ENCODE assay signal across 16 cellular contexts in genomic region chr20:36742558-36742957, GRCh38. TPM values are rescaled to one million over a fixed set of nuclear protein-coding genes. Genes with fewer than 3 reads are reported as not detected.
DNase-seq lines count a peak whose midpoint lies in the region; ATAC-seq and TF ChIP-seq lines count a peak whose summit lies in the region.
"Had no signal": no experiment of that assay in that cellular context is flagged by ENCODE, and none has a peak within 500 bp of the region (broad histone marks: within the 10 kb centered on the region; RNA-seq: fewer than 3 reads in every experiment).

No MANE protein-coding gene starts in this region.

- no peak overlapping the region for H3K9ac ChIP-seq in Karpas-422 (ENCODE audit: low read length)
- H3K9ac ChIP-seq: BLaER1 had no signal

- no peaks in the 10 kb centered on the region for H3K9me3 Mint-ChIP-seq in stimulated activated memory B cell treated with anti-CD40 and anti-IgM and Interleukin-4, amounts not matched to agents 10 μg/mL and 1 μg/mL and 100 μg/mL, for 72 hours
- peaks cover 0 to 2% (median 0%) of the 10 kb centered on the region in 7 donors for H3K9me3 Mint-ChIP-seq in CD14-positive monocyte
- H3K9me3 Mint-ChIP-seq: CD8-positive, alpha-beta T cell had no signal

- intact Hi-C loops in heart right ventricle (cut with DNase I): loop anchor here in 1 of 10 donors (10.0 kb wide), 1 partner anchor 278 kb away; no protein-coding TSS in a partner anchor
- intact Hi-C loops in cardiac septum (cut with DNase I): no loop called here
- intact Hi-C loops in CD14-positive monocyte (cut with micrococcal nuclease): no loop called here

- no peaks in the 10 kb centered on the region for H3K9me3 ChIP-seq in heart right ventricle
- no peaks in the 10 kb centered on the region for H3K9me3 ChIP-seq in Karpas-422 (ENCODE audit: low read length)
- H3K9me3 ChIP-seq in osteoblast (ENCODE audit: low read depth, low read length): no peaks in the 10 kb centered on the region
- H3K9me3 ChIP-seq: BLaER1 had no signal

- H3K79me2 ChIP-seq in Karpas-422 (ENCODE audit: low read length) (peaks cover 56% of the 10 kb centered on the region), osteoblast (ENCODE audit: insufficient read depth, low read length) (peaks cover 15% of the 10 kb centered on the region)

- TF ChIP-seq CTCF in heart right ventricle (IDR thresholded peaks at IDR 0.05): no peak
- no peak for TF ChIP-seq CTCF in osteoblast (IDR thresholded peaks at IDR 0.05; ENCODE audit: extremely low read depth, low read depth, low read length)
- no peak for TF ChIP-seq CTCF in CD14-positive monocyte (IDR thresholded peaks at IDR 0.05)

- no peaks in the 10 kb centered on the region for H3K27me3 Mint-ChIP-seq in stimulated activated memory B cell treated with anti-CD40 and anti-IgM and Interleukin-4, amounts not matched to agents 10 μg/mL and 1 μg/mL and 100 μg/mL, for 72 hours
- peaks cover 2 to 7% (median 7%) of the 10 kb centered on the region in 3 donors for H3K27me3 Mint-ChIP-seq in CD14-positive monocyte (ENCODE audit: low read depth in 3 of 3)

- peaks cover 34% of the 10 kb centered on the region for H3K4me1 Mint-ChIP-seq in stimulated activated memory B cell treated with anti-CD40 and anti-IgM and Interleukin-4, amounts not matched to agents 10 μg/mL and 1 μg/mL and 100 μg/mL, for 72 hours
- H3K4me1 Mint-ChIP-seq in CD14-positive monocyte: peaks cover 22% of the 10 kb centered on the region

- H3K36me3 ChIP-seq in heart right ventricle (no peaks in the 10 kb centered on the region), Karpas-422 (ENCODE audit: insufficient read depth, low read length) (no peaks in the 10 kb centered on the region), osteoblast (ENCODE audit: insufficient read depth, low read length) (no peaks in the 10 kb centered on the region)
- H3K36me3 ChIP-seq: BLaER1 had no signal

- H2AFZ ChIP-seq in Karpas-422 (ENCODE audit: low read length) (no peak overlapping the region), osteoblast (ENCODE audit: low read length) (no peak overlapping the region)

- ATAC-seq in heart right ventricle: no peak
- ATAC-seq in stimulated activated memory B cell treated with anti-CD40 and anti-IgM and Interleukin-4, amounts not matched to agents 10 μg/mL and 1 μg/mL and 100 μg/mL, for 72 hours: no peak
- no peak for ATAC-seq in GM19397 (IDR thresholded peaks at IDR 0.05; ENCODE audit: unreplicated experiment)
- ATAC-seq: CD8-positive, alpha-beta T cell; HCT116 had no signal

- DNase-seq in heart right ventricle (no peak), cardiac septum (ENCODE audit: low spot score) (no peak), Karpas-422 (no peak), osteoblast (ENCODE audit: insufficient read length, low spot score, missing footprints) (peak; percentile 50), CD14-positive monocyte (ENCODE audit: low spot score) (no peak)
- DNase-seq: 8988T; Calu3; CD8-positive, alpha-beta T cell; DMS79 treated with DMSO at 0.1 percent for 48 hours; GF-D8; GOT3; H7 had no signal

- no peak overlapping the region for H3K4me3 ChIP-seq in heart right ventricle
- no peak overlapping the region for H3K4me3 ChIP-seq in Karpas-422 (ENCODE audit: low read length)
- H3K4me3 ChIP-seq in osteoblast (ENCODE audit: insufficient read depth, low read length): no peak overlapping the region
- H3K4me3 ChIP-seq: BLaER1 had no signal

- H4K20me1 ChIP-seq in Karpas-422 (ENCODE audit: insufficient read depth, low read depth, low read length) (no peaks in the 10 kb centered on the region), osteoblast (ENCODE audit: insufficient read depth, low read length) (peaks cover 3% of the 10 kb centered on the region)

- peak overlapping the region in 6 of 10 donors; percentile 23 to 49 (median 45) for H3K27ac ChIP-seq in heart right ventricle
- H3K27ac ChIP-seq in Karpas-422 (ENCODE audit: low read length): no peak overlapping the region
- no peak overlapping the region for H3K27ac ChIP-seq in osteoblast (ENCODE audit: low read depth, low read length)
- H3K27ac ChIP-seq: BLaER1 had no signal

- WGBS in heart right ventricle, 2 donors: 92 to 99% methylated on average over 2 of the region's 2 CpGs

- H3K4me3 Mint-ChIP-seq in stimulated activated memory B cell treated with anti-CD40 and anti-IgM and Interleukin-4, amounts not matched to agents 10 μg/mL and 1 μg/mL and 100 μg/mL, for 72 hours: no peak overlapping the region
- no peak overlapping the region for H3K4me3 Mint-ChIP-seq in CD14-positive monocyte
- H3K4me3 Mint-ChIP-seq: CD8-positive, alpha-beta T cell had no signal

- H3K27me3 ChIP-seq in heart right ventricle (no peaks in the 10 kb centered on the region), Karpas-422 (ENCODE audit: low read length) (no peaks in the 10 kb centered on the region), osteoblast (ENCODE audit: insufficient read depth, low read length) (no peaks in the 10 kb centered on the region)
- H3K27me3 ChIP-seq: BLaER1 had no signal

- peaks cover 5 to 54% (median 22%) of the 10 kb centered on the region in 9 donors for H3K4me1 ChIP-seq in heart right ventricle
- peaks cover 44% of the 10 kb centered on the region for H3K4me1 ChIP-seq in Karpas-422 (ENCODE audit: low read length)
- peaks cover 14% of the 10 kb centered on the region for H3K4me1 ChIP-seq in osteoblast (ENCODE audit: insufficient read depth, low read length)

- no peaks in the 10 kb centered on the region for H3K9me2 ChIP-seq in Karpas-422 (replicated peaks; ENCODE audit: insufficient read depth, low read length)

- H3K27ac Mint-ChIP-seq in stimulated activated memory B cell treated with anti-CD40 and anti-IgM and Interleukin-4, amounts not matched to agents 10 μg/mL and 1 μg/mL and 100 μg/mL, for 72 hours: peak overlapping the region; percentile 21
- no peak overlapping the region for H3K27ac Mint-ChIP-seq in CD14-positive monocyte
- H3K27ac Mint-ChIP-seq: CD8-positive, alpha-beta T cell had no signal

- no peaks in the 10 kb centered on the region for H3K36me3 Mint-ChIP-seq in stimulated activated memory B cell treated with anti-CD40 and anti-IgM and Interleukin-4, amounts not matched to agents 10 μg/mL and 1 μg/mL and 100 μg/mL, for 72 hours
- H3K36me3 Mint-ChIP-seq in CD14-positive monocyte: peaks cover 0 to 2% of the 10 kb centered on the region in 2 donors
- H3K36me3 Mint-ChIP-seq: CD8-positive, alpha-beta T cell had no signal

- H3K4me2 ChIP-seq in Karpas-422 (ENCODE audit: low read depth, low read length, poor library complexity, severe bottlenecking) (peak overlapping the region; percentile 17), osteoblast (ENCODE audit: insufficient read depth, low read length) (no peak overlapping the region)
- H3K4me2 ChIP-seq: BLaER1 had no signal

RNA-seq across cellular contexts. Expression of gene NDRG3, which starts 3.3 kb away (rescaled TPM):
- total RNA-seq in heart right ventricle (10 to 100 TPM; 20.7 to 37.0 (median 30.7) TPM), cardiac septum (32.1 TPM), osteoblast (26.4 and 31.2 TPM in 2 replicates)
- polyA plus RNA-seq in heart right ventricle (10 to 100 TPM; 19.3 to 23.8 TPM), CD14-positive monocyte (10 to 100 TPM; 21.7 to 23.2 TPM)
- 23.7 and 33.6 TPM in 2 replicates for total RNA-seq in Karpas-422 (2014; rRNA removed; shearing (Covaris generic); ENCODE audit: low replicate concordance)

RNA-seq across cellular contexts. Expression of gene DSN1, which starts 31.0 kb away (rescaled TPM):
- 1 to 10 TPM; 3.2 to 6.0 (median 4.9) TPM for total RNA-seq in heart right ventricle
- polyA plus RNA-seq in heart right ventricle: 1 to 10 TPM; 4.7 to 5.8 TPM
- total RNA-seq in cardiac septum: 3.8 TPM
- total RNA-seq in Karpas-422 (2014; rRNA removed; shearing (Covaris generic); ENCODE audit: low replicate concordance): 15.4 and 16.3 TPM in 2 replicates
- 8.0 and 9.7 TPM in 2 replicates for total RNA-seq in osteoblast
- polyA plus RNA-seq in CD14-positive monocyte: 1 to 10 TPM; 5.1 to 5.2 TPM

Comparison
In these comparisons a context has a peak if more than half of its experiments do, and no peak if none do; other contexts are left out.
1. H3K27ac ChIP-seq: peak in heart right ventricle (6 of 10); none in Karpas-422 (single experiment) and osteoblast (single experiment).